Comparison of ENCODE assay signal across 8 cellular contexts in the genomic region with DNA sequence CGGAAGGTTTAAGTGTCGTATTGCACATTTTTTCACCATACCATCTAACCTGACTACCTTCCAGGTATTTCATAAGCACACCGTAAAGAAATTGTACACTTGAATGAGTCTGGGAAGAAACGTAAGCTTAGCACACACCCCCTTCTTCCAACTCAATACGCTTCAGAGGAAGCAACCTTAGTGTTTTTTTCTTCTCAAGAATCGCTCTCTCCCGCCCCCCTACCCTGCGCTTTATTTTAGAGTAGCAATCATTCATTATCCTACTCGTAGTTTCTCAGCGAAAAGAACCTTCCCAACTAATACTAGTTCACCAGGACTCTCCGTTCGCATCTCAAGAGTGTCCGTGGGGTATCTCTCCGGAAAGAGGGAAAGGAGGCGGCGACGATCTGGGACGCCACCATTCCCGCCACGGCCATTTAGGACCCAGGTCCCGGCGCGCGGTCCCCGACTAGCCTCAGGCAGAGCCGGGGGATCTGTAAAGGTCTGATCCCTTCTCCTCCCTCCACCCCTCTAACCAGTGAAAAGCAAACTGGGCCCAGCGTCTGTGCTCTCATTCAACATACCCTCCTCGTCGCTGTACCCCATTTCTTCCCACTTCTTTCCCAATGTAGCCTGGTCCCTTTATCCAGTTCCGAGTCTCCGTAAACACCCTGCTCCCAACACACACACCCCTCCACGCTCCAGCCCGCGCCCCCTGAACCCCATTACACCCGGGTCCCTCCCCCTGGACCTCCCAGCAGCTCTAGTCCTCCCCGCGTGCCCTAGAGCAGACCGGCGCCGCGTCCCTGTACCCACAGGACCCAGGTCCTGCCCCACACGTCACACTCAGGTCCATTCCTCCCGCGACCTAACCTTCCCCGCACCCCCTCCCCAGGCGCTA. TPM values are rescaled to one million over a fixed set of nuclear protein-coding genes. Genes with fewer than 3 reads are reported as not detected.
DNase-seq lines count a peak whose midpoint lies in the region; ATAC-seq and TF ChIP-seq lines count a peak whose summit lies in the region.

No MANE protein-coding gene starts in this region.

- TF ChIP-seq CTCF in endothelial cell (IDR thresholded peaks at IDR 0.05; ENCODE audit: unreplicated experiment) = no peak
- TF ChIP-seq CTCF in tibial nerve (IDR thresholded peaks at IDR 0.05) = no peak

- 0% methylated on average over 29 to 34 of the region's 46 CpGs for WGBS in mesodermal cell (ENCODE audit: insufficient coverage in 2 of 2), 2 experiments
- 1% methylated on average over 46 of the region's 46 CpGs for WGBS in tibial nerve, 2 donors

- H3K27ac Mint-ChIP-seq in endothelial cell (ENCODE audit: unreplicated experiment) = peak overlapping the region; percentile 91

- in situ Hi-C loops in Caki2 (cut with HindIII; ENCODE audit: low pct_unique_long_range_greater_than_20kb, low sequenced_read_pairs) = no loop called here

- H3K27me3 ChIP-seq in tibial nerve = no peaks in the 10 kb centered on the region

- DNase-seq in Caki2 (ENCODE audit: low read depth) (peak; percentile 56), SK-N-DZ (ENCODE audit: low spot score) (peak; percentile 22), endothelial cell (ENCODE audit: low spot score) (peak; percentile 20), tibial nerve (ENCODE audit: low spot score in 2 of 2) (no peak), putamen (ENCODE audit: low spot score) (no peak)

- TF ChIP-seq POLR2A in tibial nerve (IDR thresholded peaks at IDR 0.05) = no peak

- H3K4me3 ChIP-seq in mesodermal cell (ENCODE audit: extremely low read depth, insufficient read depth, low read length, poor library complexity, severe bottlenecking) (peak overlapping the region; percentile 99), tibial nerve (peak overlapping the region; percentile 82 to 96 (median 89))

- peaks cover 9% of the 10 kb centered on the region for H3K4me1 ChIP-seq in mesodermal cell (ENCODE audit: control insufficient read depth, insufficient read depth, low read length, poor library complexity, severe bottlenecking)
- H3K4me1 ChIP-seq in tibial nerve = peaks cover 0 to 20% (median 11%) of the 10 kb centered on the region in 4 donors

- H3K4me3 Mint-ChIP-seq in endothelial cell (ENCODE audit: unreplicated experiment) = peak overlapping the region; percentile 99

- H3K27me3 Mint-ChIP-seq in endothelial cell (ENCODE audit: unreplicated experiment) = peaks cover 9% of the 10 kb centered on the region

- H3K9me3 ChIP-seq in mesodermal cell (ENCODE audit: control insufficient read depth, low read length) = no peaks in the 10 kb centered on the region
- H3K9me3 ChIP-seq in tibial nerve = no peaks in the 10 kb centered on the region

- H3K27ac ChIP-seq in mesodermal cell (ENCODE audit: low read depth, low read length, severe bottlenecking) = peak overlapping the region; percentile 92
- H3K27ac ChIP-seq in tibial nerve = peak overlapping the region; percentile 44 to 97 (median 88)

- H3K36me3 ChIP-seq in mesodermal cell (ENCODE audit: control insufficient read depth, insufficient read depth, low read length) (no peaks in the 10 kb centered on the region), tibial nerve (peaks cover 0 to 5% (median 0%) of the 10 kb centered on the region in 3 donors)

- ATAC-seq in GM19324 (IDR thresholded peaks at IDR 0.05; ENCODE audit: low FRiP score, unreplicated experiment) (peak; percentile 34), HG03432 (IDR thresholded peaks at IDR 0.05; ENCODE audit: unreplicated experiment) (peak; percentile 50)

- no peaks in the 10 kb centered on the region for H3K9me3 Mint-ChIP-seq in endothelial cell (ENCODE audit: unreplicated experiment)

- H3K4me1 Mint-ChIP-seq in endothelial cell (ENCODE audit: unreplicated experiment) = peaks cover 8% of the 10 kb centered on the region

- H3K36me3 Mint-ChIP-seq in endothelial cell (ENCODE audit: low read depth, unreplicated experiment) = no peaks in the 10 kb centered on the region

- TF ChIP-seq EP300 in tibial nerve (IDR thresholded peaks at IDR 0.05) = no peak

RNA-seq across cellular contexts. Expression of a gene that starts 16.0 kb away (rescaled TPM):
- not detected in 2 replicates for total RNA-seq in Caki2 (2014; rRNA removed; shearing (Covaris generic); ENCODE audit: low replicate concordance)
- polyA plus RNA-seq in SK-N-DZ (2014; cell fraction: cytosol; rRNA removed) = 0.73 and 1.9 TPM in 2 replicates
- polyA plus RNA-seq in SK-N-DZ (2014; cell fraction: nucleus; rRNA removed) = 0.15 and 0.83 TPM in 2 replicates
- total RNA-seq in endothelial cell (ENCODE audit: unreplicated experiment) = 4.0 TPM
- 2.3 TPM for polyA plus RNA-seq in mesodermal cell (2013, experiment 1 of 2)
- 1.9 TPM for polyA plus RNA-seq in mesodermal cell (2013, experiment 2 of 2)
- 1 to 10 TPM in 2 of 4 donors, under 1 TPM in 2; 0.42 to 3.9 (median 1.4) TPM for total RNA-seq in tibial nerve

RNA-seq across cellular contexts. Expression of a gene that starts 30.6 kb away (rescaled TPM):
- total RNA-seq in Caki2 (2014; rRNA removed; shearing (Covaris generic); ENCODE audit: low replicate concordance) = not detected in 2 replicates
- polyA plus RNA-seq in SK-N-DZ (2014; cell fraction: cytosol; rRNA removed) = not detected in 2 replicates
- 0.03 and 0.12 TPM in 2 replicates for polyA plus RNA-seq in SK-N-DZ (2014; cell fraction: nucleus; rRNA removed)
- total RNA-seq in endothelial cell (ENCODE audit: unreplicated experiment) (0.13 TPM), tibial nerve (not detected)
- polyA plus RNA-seq in mesodermal cell (2013, experiment 1 of 2) = 2.9 TPM
- polyA plus RNA-seq in mesodermal cell (2013, experiment 2 of 2) = 2.2 TPM

RNA-seq across cellular contexts. Expression of a gene that starts 34.1 kb away (rescaled TPM):
- 15.0 and 17.3 TPM in 2 replicates for total RNA-seq in Caki2 (2014; rRNA removed; shearing (Covaris generic); ENCODE audit: low replicate concordance)
- 13.0 and 22.3 TPM in 2 replicates for polyA plus RNA-seq in SK-N-DZ (2014; cell fraction: cytosol; rRNA removed)
- polyA plus RNA-seq in SK-N-DZ (2014; cell fraction: nucleus; rRNA removed) = 17.2 and 21.1 TPM in 2 replicates
- 267 TPM for total RNA-seq in endothelial cell (ENCODE audit: unreplicated experiment)
- 22.5 TPM for polyA plus RNA-seq in mesodermal cell (2013, experiment 1 of 2)
- 17.5 TPM for polyA plus RNA-seq in mesodermal cell (2013, experiment 2 of 2)
- 100 to 1,000 TPM in 3 of 4 donors, 10 to 100 TPM in 1; 96.6 to 172 (median 125) TPM for total RNA-seq in tibial nerve

Comparison
In these comparisons a context has a peak if more than half of its experiments do, and no peak if none do; other contexts are left out.
1. DNase-seq: peak in Caki2 (single experiment), SK-N-DZ (single experiment) and endothelial cell (single experiment); none in tibial nerve (0 of 2) and putamen (single experiment).